In genomic region chr11:119347940-119348339, GRCh38 we compare ENCODE assay signal across 27 cellular contexts. TPM values are rescaled to one million over a fixed set of nuclear protein-coding genes. Genes with fewer than 3 reads are reported as not detected.
"Had no signal": no experiment of that assay in that cellular context is flagged by ENCODE, and none has a peak within 500 bp of the region (broad histone marks: within the 10 kb centered on the region; RNA-seq: fewer than 3 reads in every experiment).

No MANE protein-coding gene starts in this region.

- FAIRE-seq: astrocyte, keratinocyte, TTC549 had no signal

- H3K9me3 ChIP-seq: adrenal gland, testis had no signal

- H3K27ac ChIP-seq: epithelial cell of prostate, testis had no signal

- H3K27me3 ChIP-seq: adrenal gland, testis had no signal

- H3K4me3 ChIP-seq: adrenal gland, testis had no signal

- DNase-seq: activated CD4-positive, alpha-beta T cell treated with anti-CD3 and anti-CD28 coated beads for 36 hours; activated CD4-positive, alpha-beta T cell treated with anti-CD3 and anti-CD28 coated beads, Interleukin-2, amount 50 U/mL, for 48 hours; activated gamma-delta T cell treated with Interleukin-2 at 50 U/mL for 16 hours; dermis blood vessel endothelial cell; effector memory CD8-positive, alpha-beta T cell; foreskin melanocyte; head of caudate nucleus; midbrain; stimulated activated CD4-positive, alpha-beta T cell treated with anti-CD3 and anti-CD28 coated beads, Interleukin-15, amount 100 ng/mL, for 24 hours; stimulated activated CD4-positive, alpha-beta T cell treated with anti-CD3 and anti-CD28 coated beads, Interleukin-2, amount 100 ng/mL, for 48 hours; stimulated activated naive CD8-positive, alpha-beta T cell treated with anti-CD3 and anti-CD28 coated beads, Interleukin-15, amount 100 ng/mL, for 72 hours; testis had no signal

- H3K36me3 ChIP-seq: adrenal gland had no signal

- ATAC-seq: activated CD4-positive, alpha-beta T cell treated with anti-CD3 and anti-CD28 coated beads for 36 hours; activated naive CD4-positive, alpha-beta T cell treated with anti-CD3 and anti-CD28 coated beads, Interleukin-2, amount 50 U/mL, for 72 hours; effector memory CD8-positive, alpha-beta T cell; left lobe of liver; stimulated activated naive CD8-positive, alpha-beta T cell treated with anti-CD3 and anti-CD28 coated beads, Interleukin-15, amount 100 ng/mL, for 72 hours; WTC11 had no signal

RNA-seq across cellular contexts. Expression of gene MFRP, which starts 1.4 kb away (rescaled TPM):
- total RNA-seq: activated CD4-positive, alpha-beta T cell treated with anti-CD3 and anti-CD28 coated beads for 36 hours; activated naive CD4-positive, alpha-beta T cell treated with anti-CD3 and anti-CD28 coated beads, Interleukin-2, amount 50 U/mL, for 72 hours; astrocyte; bronchial epithelial cell; cerebellum; dermis blood vessel endothelial cell; fibroblast of lung; left lobe of liver; omental fat pad; posterior vena cava; T-helper 2 cell treated with Interferon-gamma antibody and Interleukin-4, amounts not matched to agents 100 ng/mL and 5 ng/mL, for 36 hours; testis; WTC11 had no signal
- polyA plus RNA-seq: adrenal gland, fibroblast of lung, keratinocyte, neural cell had no signal

RNA-seq across cellular contexts. Expression of gene C1QTNF5, which starts 7.3 kb away (rescaled TPM):
- total RNA-seq: activated CD4-positive, alpha-beta T cell treated with anti-CD3 and anti-CD28 coated beads for 36 hours; activated naive CD4-positive, alpha-beta T cell treated with anti-CD3 and anti-CD28 coated beads, Interleukin-2, amount 50 U/mL, for 72 hours; T-helper 2 cell treated with Interferon-gamma antibody and Interleukin-4, amounts not matched to agents 100 ng/mL and 5 ng/mL, for 36 hours had no signal
- polyA plus RNA-seq: keratinocyte, neural cell had no signal
